1 cellular context compared by ENCODE assay signal in genomic region chr5:118126159-118126558, GRCh38.
TF ChIP-seq lines count a peak whose summit lies in the region.

No MANE protein-coding gene starts in this region.

TF ChIP-seq in GM12878, 131 proteins besides CTCF, POLR2A, EP300 and RAD21 (continued from another document):
- TF ChIP-seq MTA2 (IDR thresholded peaks at IDR 0.05; ENCODE audit: low read depth) (no peak), BCLAF1 (IDR thresholded peaks at IDR 0.05) (no peak), IKZF2 (IDR thresholded peaks at IDR 0.05) (no peak), NFYA (IDR thresholded peaks at IDR 0.05; ENCODE audit: borderline replicate concordance, low read depth, low read length) (no peak), MAX (IDR thresholded peaks at IDR 0.05; ENCODE audit: low read depth, low read length) (no peak), CREB1 (IDR thresholded peaks at IDR 0.05; ENCODE audit: low read depth) (no peak), SMAD5 (IDR thresholded peaks at IDR 0.05; ENCODE audit: low read depth) (no peak), E4F1 (IDR thresholded peaks at IDR 0.05; ENCODE audit: borderline replicate concordance, partially characterized antibody) (no peak), NR2F1 (conservative IDR thresholded peaks at IDR 0.05) (no peak), SIN3A (IDR thresholded peaks at IDR 0.05; ENCODE audit: low read depth, low read length) (no peak), CHD4 (IDR thresholded peaks at IDR 0.05) (no peak), SMC3 (IDR thresholded peaks at IDR 0.05; ENCODE audit: borderline replicate concordance, low read length) (no peak), SPI1 (IDR thresholded peaks at IDR 0.05; ENCODE audit: borderline replicate concordance, insufficient read depth, low read depth, low read length) (no peak)
